In genomic region chr17:18920911-18921441, GRCh38 we compare ENCODE assay signal across 9 cellular contexts. TPM values are rescaled to one million over a fixed set of nuclear protein-coding genes. Genes with fewer than 3 reads are reported as not detected.
DNase-seq lines count a peak whose midpoint lies in the region; TF ChIP-seq lines count a peak whose summit lies in the region.
"Had no signal": no experiment of that assay in that cellular context is flagged by ENCODE, and none has a peak within 500 bp of the region (broad histone marks: within the 10 kb centered on the region; RNA-seq: fewer than 3 reads in every experiment).

No MANE protein-coding gene starts in this region.

- H3K4me1 Mint-ChIP-seq in MCF 10A (ENCODE audit: insufficient read depth, unreplicated experiment), result no peaks in the 10 kb centered on the region

- peaks cover 44% of the 10 kb centered on the region for H3K36me3 Mint-ChIP-seq in MCF 10A (ENCODE audit: insufficient read depth, unreplicated experiment)

- H3K79me2 ChIP-seq in mammary epithelial cell (ENCODE audit: insufficient read depth, low read length), result peaks cover 9% of the 10 kb centered on the region
- H3K79me2 ChIP-seq in OCI-LY7 (ENCODE audit: insufficient read depth, low read depth, low read length), result peaks cover 18% of the 10 kb centered on the region; the same call in 1 of the 2 replicates

- H3K4me3 Mint-ChIP-seq in MCF 10A (ENCODE audit: unreplicated experiment), result no peak overlapping the region

- POLR2A ChIA-PET in MCF 10A (lab: Yijun Ruan, JAX) (no interaction called here), OCI-LY7 (lab: Charles Lee) (interaction anchor here (0.6 kb wide), 1 partner anchor 75 kb away, joined by 4 read pairs; no protein-coding TSS in a partner anchor)

- DNase-seq in mammary epithelial cell (peak; percentile 11), MCF 10A (ENCODE audit: unreplicated experiment) (no peak), OCI-LY7 (ENCODE audit: low spot score) (peak; percentile 62), esophagus squamous epithelium (lab: John Stamatoyannopoulos, UW) (no peak), thyroid gland (peak in 1 of 2 donors; percentile 18), SKM-1 treated with dmso at 0.1 percent for 144 hours (lab: John Stamatoyannopoulos, UW; ENCODE audit: unreplicated experiment) (no peak), islet precursor cell (no peak), cortex of kidney (lab: John Stamatoyannopoulos, UW) (no peak)
- DNase-seq: C1 segment of cervical spinal cord had no signal

- H3K9ac ChIP-seq in mammary epithelial cell (ENCODE audit: insufficient read depth, low read length), result no peak overlapping the region

- WGBS in mammary epithelial cell (ENCODE audit: low coverage, missing lambda C conversion rate), result 87% methylated on average over 6 of the region's 6 CpGs
- 35 to 36% methylated on average over 6 of the region's 6 CpGs for WGBS in esophagus squamous epithelium, 2 donors
- 32 to 34% methylated on average over 6 of the region's 6 CpGs for WGBS in thyroid gland, 2 donors

- TF ChIP-seq CTCF in mammary epithelial cell (conservative IDR thresholded peaks at IDR 0.05 in 1 of 2, IDR thresholded peaks at IDR 0.05 in 1 of 2; ENCODE audit: extremely low read depth in 1 of 2, insufficient read depth in 1 of 2, low read depth in 1 of 2, low read length in 2 of 2), result no peak
- TF ChIP-seq CTCF in MCF 10A (IDR thresholded peaks at IDR 0.05; ENCODE audit: unreplicated experiment), result no peak
- no peak for TF ChIP-seq CTCF in OCI-LY7 (conservative IDR thresholded peaks at IDR 0.05; ENCODE audit: low read length)
- TF ChIP-seq CTCF in esophagus squamous epithelium (IDR thresholded peaks at IDR 0.05), result no peak
- no peak for TF ChIP-seq CTCF in thyroid gland (IDR thresholded peaks at IDR 0.05)

- in situ Hi-C loops in mammary epithelial cell (cut with MboI; ENCODE audit: low sequenced_read_pairs in 2 of 2), result no loop called here

- H4K20me1 ChIP-seq in mammary epithelial cell (ENCODE audit: insufficient read depth, low read length) (no peaks in the 10 kb centered on the region), OCI-LY7 (ENCODE audit: insufficient read depth, low read length) (no peaks in the 10 kb centered on the region)

- no peak overlapping the region for H3K4me2 ChIP-seq in mammary epithelial cell (ENCODE audit: insufficient read depth, low read depth, low read length)
- peak overlapping the region; percentile 71 for H3K4me2 ChIP-seq in OCI-LY7 (ENCODE audit: low read length)

- no peaks in the 10 kb centered on the region for H3K27me3 Mint-ChIP-seq in MCF 10A (ENCODE audit: insufficient read depth, unreplicated experiment)

- no peaks in the 10 kb centered on the region for H3K27me3 ChIP-seq in mammary epithelial cell (ENCODE audit: insufficient read depth, low read length)
- H3K27me3 ChIP-seq in esophagus squamous epithelium, result no peaks in the 10 kb centered on the region
- no peaks in the 10 kb centered on the region for H3K27me3 ChIP-seq in thyroid gland

- peaks cover 8% of the 10 kb centered on the region for H3K4me1 ChIP-seq in mammary epithelial cell (ENCODE audit: insufficient read depth, low read length)
- H3K4me1 ChIP-seq in OCI-LY7 (ENCODE audit: insufficient read depth, low read length, poor library complexity, severe bottlenecking), result peaks cover 55% of the 10 kb centered on the region
- peaks cover 14 to 48% (median 15%) of the 10 kb centered on the region in 3 donors for H3K4me1 ChIP-seq in esophagus squamous epithelium
- H3K4me1 ChIP-seq in thyroid gland, result peaks cover 16 to 18% of the 10 kb centered on the region in 2 donors

- dilution Hi-C loops in mammary epithelial cell (cut with HindIII; ENCODE audit: low sequenced_read_pairs), result no loop called here

- CTCF ChIA-PET in mammary epithelial cell (lab: Charles Lee; ENCODE audit: low non-redundant PET), result no interaction called here
- CTCF ChIA-PET in MCF 10A (lab: Yijun Ruan, JAX), result no interaction called here
- CTCF ChIA-PET in OCI-LY7 (lab: Charles Lee; ENCODE audit: unreplicated experiment), result no interaction called here

- TF ChIP-seq POLR2A in esophagus squamous epithelium (IDR thresholded peaks at IDR 0.05), result no peak
- no peak for TF ChIP-seq POLR2A in thyroid gland (IDR thresholded peaks at IDR 0.05)

- BruUV-seq in mammary epithelial cell (replicated peaks; lab: Mats Ljungman, UMichigan), result no TSS peak
- BruUV-seq in MCF 10A (replicated peaks; lab: Mats Ljungman, UMichigan), result no TSS peak
- BruUV-seq in OCI-LY7 (replicated peaks; lab: Mats Ljungman, UMichigan), result no TSS peak

- H3K9me3 ChIP-seq in mammary epithelial cell (replicated peaks; ENCODE audit: insufficient read depth, low read length), result no peaks in the 10 kb centered on the region
- H3K9me3 ChIP-seq in OCI-LY7 (ENCODE audit: low read length), result no peaks in the 10 kb centered on the region
- no peaks in the 10 kb centered on the region for H3K9me3 ChIP-seq in esophagus squamous epithelium
- H3K9me3 ChIP-seq in thyroid gland, result no peaks in the 10 kb centered on the region

- no peak overlapping the region for H2AFZ ChIP-seq in mammary epithelial cell (ENCODE audit: low read depth, low read length)
- H2AFZ ChIP-seq in OCI-LY7 (ENCODE audit: low read length), result peak overlapping the region; percentile 49; the same call in 1 of the 2 replicates

- H3K27ac ChIP-seq in mammary epithelial cell (ENCODE audit: insufficient read depth, low read depth, low read length), result no peak overlapping the region
- peak overlapping the region; percentile 69 for H3K27ac ChIP-seq in OCI-LY7 (ENCODE audit: low read depth, low read length, poor library complexity, severe bottlenecking)
- H3K27ac ChIP-seq in esophagus squamous epithelium, result peak overlapping the region in 3 of 4 donors; percentile 14 to 53 (median 43)
- peak overlapping the region; percentile 21 to 70 (median 36) for H3K27ac ChIP-seq in thyroid gland

- H3K9me3 Mint-ChIP-seq in MCF 10A (ENCODE audit: unreplicated experiment), result no peaks in the 10 kb centered on the region

- peaks cover 5% of the 10 kb centered on the region for H3K36me3 ChIP-seq in mammary epithelial cell (ENCODE audit: insufficient read depth, low read length)
- peaks cover 42% of the 10 kb centered on the region for H3K36me3 ChIP-seq in OCI-LY7 (ENCODE audit: insufficient read depth, low read length)
- peaks cover 3 to 56% (median 5%) of the 10 kb centered on the region in 3 donors for H3K36me3 ChIP-seq in esophagus squamous epithelium
- H3K36me3 ChIP-seq in thyroid gland, result peaks cover 5 to 9% of the 10 kb centered on the region in 2 donors

- H3K4me3 ChIP-seq in mammary epithelial cell (replicated peaks in 1 of 3; ENCODE audit: insufficient read depth in 1 of 3, low read depth in 2 of 3, low read length in 3 of 3) (no peak overlapping the region), OCI-LY7 (ENCODE audit: low read depth, low read length, poor library complexity, severe bottlenecking) (peak overlapping the region; percentile 41), esophagus squamous epithelium (no peak overlapping the region), thyroid gland (replicated peaks in 1 of 3) (no peak overlapping the region)

- H3K27ac Mint-ChIP-seq in MCF 10A (ENCODE audit: low read depth, unreplicated experiment), result no peak overlapping the region

- intact Hi-C loops in mammary epithelial cell (cut with micrococcal nuclease), result no loop called here
- intact Hi-C loops in MCF 10A (cut with micrococcal nuclease), result no loop called here
- intact Hi-C loops in OCI-LY7 (cut with micrococcal nuclease; ENCODE audit: unreplicated experiment), result loop anchor here (2.0 kb wide), 1 partner anchor 62 kb away; the partner anchor contains the start of gene PRPSAP2
- intact Hi-C loops in esophagus squamous epithelium (cut with DNase I), result no loop called here
- intact Hi-C loops in thyroid gland (cut with DNase I), result no loop called here

- H3K9me2 ChIP-seq in OCI-LY7 (ENCODE audit: insufficient read depth, low read length), result no peaks in the 10 kb centered on the region

RNA-seq across cellular contexts. Expression of gene SLC5A10, which starts 31.0 kb away (rescaled TPM):
- not detected for total RNA-seq in mammary epithelial cell
- polyA plus RNA-seq in mammary epithelial cell, result not detected
- not detected for polyA minus RNA-seq in mammary epithelial cell
- 0.15 and 0.16 TPM in 2 replicates for total RNA-seq in MCF 10A (2022)
- not detected in 2 replicates for total RNA-seq in OCI-LY7 (2014; rRNA removed; shearing (Covaris generic))
- not detected in 2 replicates for total RNA-seq in OCI-LY7 (2022)
- total RNA-seq in esophagus squamous epithelium, result under 1 TPM in 3 of 4 donors, not detected in 1; 0.40 to 0.76 (median 0.53) TPM
- not detected for total RNA-seq in thyroid gland

Comparison
In these comparisons a context has a peak if more than half of its experiments do, and no peak if none do; other contexts are left out.
1. DNase-seq: peak in mammary epithelial cell (single experiment) and OCI-LY7 (single experiment); none in MCF 10A (single experiment), esophagus squamous epithelium (single experiment), SKM-1 treated with dmso at 0.1 percent for 144 hours (single experiment), islet precursor cell (single experiment) and cortex of kidney (single experiment).